8 cellular contexts compared by ENCODE assay signal in the genomic region with DNA sequence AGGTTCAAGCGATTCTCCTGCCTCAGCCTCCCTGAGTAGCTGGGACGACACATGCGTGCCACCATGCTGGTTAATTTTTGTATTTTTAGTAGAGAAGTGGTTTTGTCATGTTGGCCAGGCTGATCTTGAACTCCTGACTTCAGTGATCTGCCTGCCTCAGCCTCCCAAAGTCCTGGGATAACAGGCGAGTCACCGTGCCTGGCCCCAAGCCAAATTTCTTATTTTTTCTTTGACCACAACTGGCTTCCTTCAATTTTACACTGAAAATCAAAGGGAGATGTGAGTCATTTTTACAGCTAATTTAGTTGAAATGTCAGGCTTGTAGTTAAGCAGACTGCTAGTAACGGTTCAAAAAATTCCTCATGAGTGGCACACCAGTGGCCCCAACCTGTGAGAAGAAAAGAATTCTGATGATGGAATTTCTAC. TPM values are rescaled to one million over a fixed set of nuclear protein-coding genes. Genes with fewer than 3 reads are reported as not detected.
A peak's percentile ranks its signal among the peaks of the same experiment; 100 is the strongest.
DNase-seq lines count a peak whose midpoint lies in the region; ATAC-seq, FAIRE-seq and TF ChIP-seq lines count a peak whose summit lies in the region.

No MANE protein-coding gene starts in this region.

- no peak for TF ChIP-seq POLR2A in prostate gland (IDR thresholded peaks at IDR 0.05)

- WGBS in prostate gland: 70% methylated on average over 6 of the region's 6 CpGs

- DNase-seq in RPMI7951 (ENCODE audit: low read depth): peak; percentile 98
- DNase-seq in bronchial epithelial cell (ENCODE audit: low read depth): peak; percentile 92
- no peak for DNase-seq in ureter (ENCODE audit: low spot score)
- DNase-seq in prostate gland (ENCODE audit: low spot score): no peak

- TF ChIP-seq CTCF in bronchial epithelial cell (IDR thresholded peaks at IDR 0.05; ENCODE audit: insufficient read depth, low read length, severe bottlenecking) (no peak), prostate gland (IDR thresholded peaks at IDR 0.05) (no peak)

- H3K27me3 ChIP-seq in bronchial epithelial cell (ENCODE audit: control insufficient read depth, insufficient read depth, low read length): no peaks in the 10 kb centered on the region
- no peaks in the 10 kb centered on the region for H3K27me3 ChIP-seq in skeletal muscle satellite cell (ENCODE audit: control insufficient read depth, insufficient read depth, low read length)
- H3K27me3 ChIP-seq in prostate gland (replicated peaks; ENCODE audit: insufficient read depth): no peaks in the 10 kb centered on the region

- peaks cover 15% of the 10 kb centered on the region for H3K4me1 ChIP-seq in skeletal muscle satellite cell (ENCODE audit: control insufficient read depth, insufficient read depth, low read length)
- H3K4me1 ChIP-seq in prostate gland (replicated peaks): no peaks in the 10 kb centered on the region

- no peak overlapping the region for H3K27ac ChIP-seq in prostate gland

- H3K36me3 ChIP-seq in bronchial epithelial cell (ENCODE audit: control insufficient read depth, insufficient read depth, low read length): peaks cover 5% of the 10 kb centered on the region
- peaks cover 4% of the 10 kb centered on the region for H3K36me3 ChIP-seq in skeletal muscle satellite cell (ENCODE audit: insufficient read depth, low read length)
- H3K36me3 ChIP-seq in prostate gland: no peaks in the 10 kb centered on the region

- H3K4me3 ChIP-seq in bronchial epithelial cell (ENCODE audit: low read depth, low read length) (no peak overlapping the region), skeletal muscle satellite cell (ENCODE audit: low read length) (no peak overlapping the region), prostate gland (no peak overlapping the region)

- peak overlapping the region; percentile 9 for H3K4me2 ChIP-seq in skeletal muscle satellite cell (ENCODE audit: low read length)

- FAIRE-seq in G401.6 (lab: Jason Lieb, UNC) (peak; percentile 88), bronchial epithelial cell (lab: Jason Lieb, UNC) (no peak)

- H3K9ac ChIP-seq in skeletal muscle satellite cell (ENCODE audit: low read depth, low read length): no peak overlapping the region

- intact Hi-C loops in prostate gland (cut with DNase I): no loop called here

- ATAC-seq in GM21526 (IDR thresholded peaks at IDR 0.05; ENCODE audit: low FRiP score, unreplicated experiment) (no peak), GM19328 (IDR thresholded peaks at IDR 0.05; ENCODE audit: unreplicated experiment) (no peak)

- H3K9me3 ChIP-seq in skeletal muscle satellite cell (replicated peaks; ENCODE audit: low read length) (no peaks in the 10 kb centered on the region), prostate gland (no peaks in the 10 kb centered on the region)

RNA-seq across cellular contexts. Expression of a gene that starts 7.8 kb away (rescaled TPM):
- total RNA-seq in RPMI7951 (2014; rRNA removed; shearing (Covaris generic)): 24.8 and 26.3 TPM in 2 replicates
- 16.3 TPM in 2 replicates for total RNA-seq in bronchial epithelial cell
- 26.6 and 27.1 TPM in 2 replicates for total RNA-seq in skeletal muscle satellite cell (2012; rRNA removed)
- 40.8 TPM for total RNA-seq in ureter
- total RNA-seq in prostate gland: 10 to 100 TPM; 29.9 to 57.9 TPM

Comparison
In these comparisons a context has a peak if more than half of its experiments do, and no peak if none do; other contexts are left out.
1. DNase-seq: peak in RPMI7951 (single experiment) and bronchial epithelial cell (single experiment); none in ureter (single experiment) and prostate gland (single experiment).